ENCODE assay signal across 1 cellular context in the genomic region with DNA sequence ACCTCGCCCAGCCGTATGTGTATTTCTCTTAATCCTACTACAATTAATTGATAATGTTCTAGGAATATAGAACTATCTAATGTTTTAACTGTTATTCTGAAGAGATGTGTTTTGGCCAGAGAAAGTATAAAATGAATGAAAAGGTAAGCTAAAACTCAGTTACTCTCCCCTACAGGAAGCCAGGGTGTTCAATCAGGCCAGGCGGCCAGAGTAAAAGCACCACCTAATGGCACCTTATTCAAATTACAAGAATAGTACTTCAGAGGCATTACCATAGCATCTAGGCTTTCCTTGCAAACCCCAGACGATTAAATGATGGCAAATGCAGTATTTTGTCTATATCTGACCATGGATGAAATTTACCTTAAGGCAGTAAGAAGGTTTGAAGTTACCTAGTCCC.
TF ChIP-seq lines count a peak whose summit lies in the region.

No MANE protein-coding gene starts in this region.

TF ChIP-seq in WTC11, 78 proteins besides CTCF, POLR2A, EP300 and RAD21 (continued from another document):
- no peak for TF ChIP-seq AR (CRISPR knock-in tag; IDR thresholded peaks at IDR 0.05)
- TF ChIP-seq, protein P1, sequence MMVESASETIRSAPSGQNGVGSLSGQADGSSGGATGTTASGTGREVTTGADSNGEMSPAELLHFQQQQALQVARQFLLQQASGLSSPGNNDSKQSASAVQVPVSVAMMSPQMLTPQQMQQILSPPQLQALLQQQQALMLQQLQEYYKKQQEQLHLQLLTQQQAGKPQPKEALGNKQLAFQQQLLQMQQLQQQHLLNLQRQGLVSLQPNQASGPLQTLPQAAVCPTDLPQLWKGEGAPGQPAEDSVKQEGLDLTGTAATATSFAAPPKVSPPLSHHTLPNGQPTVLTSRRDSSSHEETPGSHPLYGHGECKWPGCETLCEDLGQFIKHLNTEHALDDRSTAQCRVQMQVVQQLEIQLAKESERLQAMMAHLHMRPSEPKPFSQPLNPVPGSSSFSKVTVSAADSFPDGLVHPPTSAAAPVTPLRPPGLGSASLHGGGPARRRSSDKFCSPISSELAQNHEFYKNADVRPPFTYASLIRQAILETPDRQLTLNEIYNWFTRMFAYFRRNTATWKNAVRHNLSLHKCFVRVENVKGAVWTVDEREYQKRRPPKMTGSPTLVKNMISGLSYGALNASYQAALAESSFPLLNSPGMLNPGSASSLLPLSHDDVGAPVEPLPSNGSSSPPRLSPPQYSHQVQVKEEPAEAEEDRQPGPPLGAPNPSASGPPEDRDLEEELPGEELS (CRISPR knock-in tag; IDR thresholded peaks at IDR 0.05), result no peak
- no peak for TF ChIP-seq RORB (CRISPR knock-in tag; IDR thresholded peaks at IDR 0.05)
- no peak for TF ChIP-seq ZNF512 (CRISPR knock-in tag; IDR thresholded peaks at IDR 0.05; ENCODE audit: borderline replicate concordance)
- no peak for TF ChIP-seq SMAD4 (CRISPR knock-in tag; IDR thresholded peaks at IDR 0.05)
